ENCODE assay signal across 11 cellular contexts in genomic region chr7:29375641-29376562, GRCh38.
DNase-seq lines count a peak whose midpoint lies in the region; ATAC-seq, FAIRE-seq and TF ChIP-seq lines count a peak whose summit lies in the region.
"Had no signal": no experiment of that assay in that cellular context is flagged by ENCODE, and none has a peak within 500 bp of the region (broad histone marks: within the 10 kb centered on the region; RNA-seq: fewer than 3 reads in every experiment).

No MANE protein-coding gene starts in this region.

- no peaks in the 10 kb centered on the region for H3K79me2 ChIP-seq in K562 (ENCODE audit: control insufficient read depth, insufficient read depth, low read length)

- H3K4me1 ChIP-seq in K562 (replicated peaks in 1 of 2; ENCODE audit: control insufficient read depth in 2 of 2, insufficient read depth in 2 of 2, low read length in 2 of 2): no peaks in the 10 kb centered on the region
- H3K4me1 ChIP-seq in kidney (ENCODE audit: control insufficient read depth in 1 of 2, insufficient read depth in 1 of 2, low read depth in 1 of 2, low read length in 2 of 2): peaks cover 11 to 14% of the 10 kb centered on the region in 2 donors

- TF ChIP-seq RAD21 in K562 (CRISPR knock-in tag; conservative IDR thresholded peaks at IDR 0.05 in 1 of 2, IDR thresholded peaks at IDR 0.05 in 1 of 2): no peak

- DNase-seq in A172 (ENCODE audit: low spot score) (peak; percentile 56), HS-27A (ENCODE audit: low read depth) (peak; percentile 24), K562 (ENCODE audit: extremely low read depth in 1 of 4, low spot score in 3 of 4) (no peak), kidney (no peak)
- DNase-seq in activated T-cell treated with anti-CD3 and anti-CD28 coated beads, Interleukin-2, amount 50 U/mL, for 48 hours: no peak
- DNase-seq in activated naive CD4-positive, alpha-beta T cell (lab: John Stamatoyannopoulos, UW): no peak
- DNase-seq in activated effector memory CD4-positive, alpha-beta T cell treated with Interleukin-2 at 50 U/mL for 16 hours: no peak
- DNase-seq: activated CD8-positive, alpha-beta memory T cell treated with anti-CD3 and anti-CD28 coated beads, Interleukin-2, amount 50 U/mL, for 4 hours; brain microvascular endothelial cell had no signal

- CTCF ChIA-PET in K562 (lab: Yijun Ruan, JAX; ENCODE audit: low intra/inter-chr PET ratio): no interaction called here

- no peak overlapping the region for H3K27ac ChIP-seq in K562 (ENCODE audit: extremely low read depth, low read depth, low read length)
- H3K27ac ChIP-seq in kidney (ENCODE audit: low read depth in 2 of 2, low read length in 2 of 2): peak overlapping the region; percentile 43 to 82
- H3K27ac ChIP-seq: brain microvascular endothelial cell, skin epidermis had no signal

- H3K36me3 ChIP-seq in K562 (ENCODE audit: control insufficient read depth, insufficient read depth, low read length): no peaks in the 10 kb centered on the region
- H3K36me3 ChIP-seq in kidney (ENCODE audit: control insufficient read depth in 1 of 2, insufficient read depth in 2 of 2, low read length in 2 of 2): no peaks in the 10 kb centered on the region
- H3K36me3 ChIP-seq: brain microvascular endothelial cell had no signal

- no peaks in the 10 kb centered on the region for H4K20me1 ChIP-seq in K562 (replicated peaks; ENCODE audit: control insufficient read depth, insufficient read depth, low read length)

- no peak overlapping the region for H2AFZ ChIP-seq in K562 (ENCODE audit: low read depth, low read length)

- H3K9ac ChIP-seq in K562 (ENCODE audit: insufficient read depth in 1 of 2, low read depth in 2 of 2, low read length in 2 of 2) (no peak overlapping the region), kidney (ENCODE audit: low read length in 2 of 2) (no peak overlapping the region)

- no peaks in the 10 kb centered on the region for H3K9me1 ChIP-seq in K562 (ENCODE audit: control insufficient read depth, insufficient read depth, low read length)

- H3K27me3 ChIP-seq in K562 (ENCODE audit: control insufficient read depth in 2 of 2, insufficient read depth in 2 of 2, low read length in 2 of 2): no peaks in the 10 kb centered on the region
- H3K27me3 ChIP-seq: brain microvascular endothelial cell had no signal

- H3K9me3 ChIP-seq in K562 (replicated peaks; ENCODE audit: control insufficient read depth, insufficient read depth, low read depth, low read length): no peaks in the 10 kb centered on the region
- H3K9me3 ChIP-seq in kidney (ENCODE audit: control insufficient read depth in 1 of 2, low read length in 2 of 2): no peaks in the 10 kb centered on the region

- TF ChIP-seq CTCF in K562 (IDR thresholded peaks at IDR 0.05 in 2 of 3, conservative IDR thresholded peaks at IDR 0.05 in 1 of 3; ENCODE audit: insufficient read depth in 2 of 3, low read depth in 1 of 3, low read length in 3 of 3): no peak
- no peak for TF ChIP-seq CTCF in kidney (IDR thresholded peaks at IDR 0.05; ENCODE audit: borderline replicate concordance, extremely low read depth, insufficient read depth)

- no peak overlapping the region for H3K4me2 ChIP-seq in K562 (ENCODE audit: insufficient read depth, low read length)

- BruUV-seq in K562 (replicated peaks; lab: Mats Ljungman, UMichigan): no TSS peak

- intact Hi-C loops in K562 (cut with micrococcal nuclease) (no loop called here), kidney (cut with DNase I) (no loop called here)

- FAIRE-seq in K562 (lab: Jason Lieb, UNC) (no peak), kidney (lab: Jason Lieb, UNC) (no peak)

- 4% methylated on average over 7 of the region's 7 CpGs for WGBS in K562 (ENCODE audit: insufficient coverage, low coverage, missing lambda C conversion rate)

- TF ChIP-seq EP300 in K562 (IDR thresholded peaks at IDR 0.05; ENCODE audit: low read length): no peak

- POLR2A ChIA-PET in K562 (lab: Yijun Ruan, JAX): no interaction called here

- no peak overlapping the region for H3K4me3 ChIP-seq in K562
- H3K4me3 ChIP-seq in kidney (ENCODE audit: low read length in 2 of 2): no peak overlapping the region
- H3K4me3 ChIP-seq: skin epidermis had no signal

- no peak for ATAC-seq in K562
- ATAC-seq in GM21723 (IDR thresholded peaks at IDR 0.05; ENCODE audit: unreplicated experiment): no peak

- TF ChIP-seq POLR2A in K562 (conservative IDR thresholded peaks at IDR 0.05): no peak

- in situ Hi-C loops in K562 (cut with MboI): no loop called here

TF ChIP-seq in K562, 482 proteins besides CTCF, POLR2A, EP300 and RAD21:
- TF ChIP-seq NR2C2 (CRISPR knock-in tag; IDR thresholded peaks at IDR 0.05): no peak
- no peak for TF ChIP-seq NR2C2 (tag; IDR thresholded peaks at IDR 0.05)
- TF ChIP-seq ZNF589 (CRISPR knock-in tag; IDR thresholded peaks at IDR 0.05; ENCODE audit: low read depth): no peak
- TF ChIP-seq CEBPB (tag; IDR thresholded peaks at IDR 0.05): peak; percentile 45; the same call in 1 of the 2 replicates
- TF ChIP-seq, protein P1, sequence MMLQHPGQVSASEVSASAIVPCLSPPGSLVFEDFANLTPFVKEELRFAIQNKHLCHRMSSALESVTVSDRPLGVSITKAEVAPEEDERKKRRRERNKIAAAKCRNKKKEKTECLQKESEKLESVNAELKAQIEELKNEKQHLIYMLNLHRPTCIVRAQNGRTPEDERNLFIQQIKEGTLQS (IDR thresholded peaks at IDR 0.05): peak; percentile 50; the same call in 1 of the 2 replicates
- TF ChIP-seq, protein P1 (CRISPR knock-in tag; conservative IDR thresholded peaks at IDR 0.05): no peak
- TF ChIP-seq CEBPG (CRISPR knock-in tag; IDR thresholded peaks at IDR 0.05): no peak
- peak; percentile 61 to 74 for TF ChIP-seq CEBPG (tag; conservative IDR thresholded peaks at IDR 0.05 in 1 of 2, IDR thresholded peaks at IDR 0.05 in 1 of 2)
- TF ChIP-seq, protein P2, sequence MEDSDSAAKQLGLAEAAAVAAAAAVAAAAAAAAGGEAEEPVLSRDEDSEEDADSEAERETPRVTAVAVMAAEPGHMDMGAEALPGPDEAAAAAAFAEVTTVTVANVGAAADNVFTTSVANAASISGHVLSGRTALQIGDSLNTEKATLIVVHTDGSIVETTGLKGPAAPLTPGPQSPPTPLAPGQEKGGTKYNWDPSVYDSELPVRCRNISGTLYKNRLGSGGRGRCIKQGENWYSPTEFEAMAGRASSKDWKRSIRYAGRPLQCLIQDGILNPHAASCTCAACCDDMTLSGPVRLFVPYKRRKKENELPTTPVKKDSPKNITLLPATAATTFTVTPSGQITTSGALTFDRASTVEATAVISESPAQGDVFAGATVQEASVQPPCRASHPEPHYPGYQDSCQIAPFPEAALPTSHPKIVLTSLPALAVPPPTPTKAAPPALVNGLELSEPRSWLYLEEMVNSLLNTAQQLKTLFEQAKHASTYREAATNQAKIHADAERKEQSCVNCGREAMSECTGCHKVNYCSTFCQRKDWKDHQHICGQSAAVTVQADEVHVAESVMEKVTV (CRISPR knock-in tag; IDR thresholded peaks at IDR 0.05): no peak
- TF ChIP-seq ZFP30 (CRISPR knock-in tag; IDR thresholded peaks at IDR 0.05; ENCODE audit: borderline replicate concordance): no peak
- no peak for TF ChIP-seq ZNF561 (CRISPR knock-in tag; conservative IDR thresholded peaks at IDR 0.05)
- TF ChIP-seq MXD1 (CRISPR knock-in tag; IDR thresholded peaks at IDR 0.05; ENCODE audit: borderline replicate concordance, poor library complexity, severe bottlenecking): no peak
- no peak for TF ChIP-seq ZBTB34 (CRISPR knock-in tag; IDR thresholded peaks at IDR 0.05)

Comparison
In these comparisons a context has a peak if more than half of its experiments do, and no peak if none do; other contexts are left out.
1. DNase-seq: peak in A172 (single experiment) and HS-27A (single experiment); none in K562 (0 of 4), kidney (single experiment), activated T-cell treated with anti-CD3 and anti-CD28 coated beads, Interleukin-2, amount 50 U/mL, for 48 hours (0 of 2), activated naive CD4-positive, alpha-beta T cell (0 of 4) and activated effector memory CD4-positive, alpha-beta T cell treated with Interleukin-2 at 50 U/mL for 16 hours (single experiment).